Comparison of ENCODE assay signal across 20 cellular contexts in genomic region chr2:226652983-226653765, GRCh38.
DNase-seq lines count a peak whose midpoint lies in the region; ATAC-seq, FAIRE-seq and TF ChIP-seq lines count a peak whose summit lies in the region.
"Had no signal": no experiment of that assay in that cellular context is flagged by ENCODE, and none has a peak within 500 bp of the region (broad histone marks: within the 10 kb centered on the region; RNA-seq: fewer than 3 reads in every experiment).

No MANE protein-coding gene starts in this region.

- H3K27me3 Mint-ChIP-seq in astrocyte (ENCODE audit: low read depth, unreplicated experiment), result no peaks in the 10 kb centered on the region
- peaks cover 5% of the 10 kb centered on the region for H3K27me3 Mint-ChIP-seq in CD8-positive, alpha-beta T cell (ENCODE audit: low read depth)
- H3K27me3 Mint-ChIP-seq: activated CD4-positive, alpha-beta T cell treated with anti-CD3 and anti-CD28 coated beads, Interleukin-2, amount 10 ng/mL, durations not matched to agents 24 days and 14 days; CD4-positive, alpha-beta memory T cell had no signal

- peak overlapping the region; percentile 27; the same call in 1 of the 2 replicates for H3K9ac ChIP-seq in SK-N-SH
- peak overlapping the region; percentile 60 for H3K9ac ChIP-seq in astrocyte (ENCODE audit: low read length)

- H3K9me2 ChIP-seq in SK-N-SH, result no peaks in the 10 kb centered on the region

- H3K27me3 ChIP-seq in SK-N-SH (ENCODE audit: insufficient read depth), result no peaks in the 10 kb centered on the region
- no peaks in the 10 kb centered on the region for H3K27me3 ChIP-seq in astrocyte (ENCODE audit: insufficient read depth, low read length)
- no peaks in the 10 kb centered on the region for H3K27me3 ChIP-seq in uterus
- H3K27me3 ChIP-seq in CD8-positive, alpha-beta T cell (ENCODE audit: insufficient read depth, low read length), result no peaks in the 10 kb centered on the region
- H3K27me3 ChIP-seq: MG63, right lobe of liver, testis had no signal

- peaks cover 2% of the 10 kb centered on the region for H3K36me3 Mint-ChIP-seq in astrocyte (ENCODE audit: low read depth, unreplicated experiment)
- no peaks in the 10 kb centered on the region for H3K36me3 Mint-ChIP-seq in CD8-positive, alpha-beta T cell

- peak overlapping the region; percentile 32; the same call in 1 of the 2 replicates for H3K4me2 ChIP-seq in SK-N-SH
- peak overlapping the region; percentile 46 for H3K4me2 ChIP-seq in astrocyte (ENCODE audit: low read length)

- TF ChIP-seq POLR2A in uterus (IDR thresholded peaks at IDR 0.05), result no peak

- 86% methylated on average over 1 of the region's 1 CpG for WGBS in SK-N-SH (ENCODE audit: low lambda C conversion rate)

- H3K4me1 ChIP-seq in SK-N-SH (ENCODE audit: control insufficient read depth in 1 of 2, insufficient read depth in 2 of 2, low read depth in 1 of 2, low read length in 1 of 2), result peaks cover 0 to 37% of the 10 kb centered on the region in 2 experiments; a peak in 2 of 4 replicates
- H3K4me1 ChIP-seq in astrocyte (ENCODE audit: insufficient read depth, low read length), result peaks cover 48% of the 10 kb centered on the region
- H3K4me1 ChIP-seq in uterus, result peaks cover 4 to 11% of the 10 kb centered on the region in 2 donors
- H3K4me1 ChIP-seq in CD8-positive, alpha-beta T cell (ENCODE audit: insufficient read depth, low read length), result peaks cover 13% of the 10 kb centered on the region

- H3K4me3 ChIP-seq in SK-N-SH (ENCODE audit: low read depth in 2 of 2, low read length in 1 of 2) (no peak overlapping the region), astrocyte (ENCODE audit: insufficient read depth, low read depth, low read length) (no peak overlapping the region), uterus (no peak overlapping the region)
- H3K4me3 ChIP-seq in CD8-positive, alpha-beta T cell (ENCODE audit: low read depth, low read length), result no peak overlapping the region
- H3K4me3 ChIP-seq: lower lobe of right lung, MG63, right lobe of liver, testis had no signal

- peaks cover 31% of the 10 kb centered on the region for H3F3A ChIP-seq in SK-N-SH (replicated peaks; ENCODE audit: insufficient read depth)

- H3K79me2 ChIP-seq in SK-N-SH (ENCODE audit: insufficient read depth) (no peaks in the 10 kb centered on the region), astrocyte (ENCODE audit: insufficient read depth, low read length) (no peaks in the 10 kb centered on the region)

- no peak for TF ChIP-seq CTCF in SK-N-SH (IDR thresholded peaks at IDR 0.05)
- no peak for TF ChIP-seq CTCF in astrocyte (IDR thresholded peaks at IDR 0.05; ENCODE audit: insufficient read depth, low read depth, low read length)
- TF ChIP-seq CTCF in uterus (IDR thresholded peaks at IDR 0.05), result no peak
- TF ChIP-seq CTCF in CD8-positive, alpha-beta T cell (IDR thresholded peaks at IDR 0.05), result no peak

- no peak for TF ChIP-seq RAD21 in SK-N-SH (IDR thresholded peaks at IDR 0.05; ENCODE audit: low read length)

- ATAC-seq in SK-N-SH treated with all-trans-retinoic acid at 6 μM for 48 hours, result no peak; the same call in 2 of the 3 replicates
- no peak for ATAC-seq in GM21723 (IDR thresholded peaks at IDR 0.05; ENCODE audit: unreplicated experiment)
- ATAC-seq in CD8-positive, alpha-beta T cell, result no peak

- no peak overlapping the region for H3K4me3 Mint-ChIP-seq in astrocyte (ENCODE audit: unreplicated experiment)
- no peak overlapping the region for H3K4me3 Mint-ChIP-seq in CD8-positive, alpha-beta T cell
- H3K4me3 Mint-ChIP-seq: CD4-positive, alpha-beta memory T cell; neural crest cell had no signal

- CTCF ChIA-PET in SK-N-SH (lab: Yijun Ruan, JAX), result interaction anchor here (0.5 kb wide), 1 partner anchor 818 kb away, joined by 3 read pairs; no protein-coding TSS in a partner anchor
- CTCF ChIA-PET in CD8-positive, alpha-beta T cell (lab: Charles Lee), result no interaction called here

- intact Hi-C loops in uterus (cut with DNase I; ENCODE audit: low total_unique reads), result no loop called here
- intact Hi-C loops in CD8-positive, alpha-beta T cell (cut with DNase I, micrococcal nuclease), result no loop called here

- H3K9me3 ChIP-seq in SK-N-SH (0 out of 2 replicates have a peak, but pooled peaks cover 5% of the 10 kb centered on the region), astrocyte (ENCODE audit: insufficient read depth, low read depth, low read length) (no peaks in the 10 kb centered on the region), uterus (no peaks in the 10 kb centered on the region)
- no peaks in the 10 kb centered on the region for H3K9me3 ChIP-seq in CD8-positive, alpha-beta T cell (ENCODE audit: low read length)
- H3K9me3 ChIP-seq: lower lobe of right lung, right lobe of liver, testis had no signal

- H3K27ac ChIP-seq in SK-N-SH (ENCODE audit: low read depth in 2 of 2, low read length in 1 of 2), result peak overlapping the region; percentile 72 to 91; a peak in 3 of 4 replicates
- H3K27ac ChIP-seq in astrocyte (ENCODE audit: low read depth, low read length), result peak overlapping the region; percentile 91
- peak overlapping the region; percentile 72 to 85 for H3K27ac ChIP-seq in uterus
- no peak overlapping the region for H3K27ac ChIP-seq in CD8-positive, alpha-beta T cell (ENCODE audit: low read depth, low read length)
- H3K27ac ChIP-seq: 22Rv1, lower lobe of right lung, testis had no signal

- H4K20me1 ChIP-seq in SK-N-SH (ENCODE audit: insufficient read depth) (no peaks in the 10 kb centered on the region), astrocyte (ENCODE audit: insufficient read depth, low read length) (no peaks in the 10 kb centered on the region)

- no peak for TF ChIP-seq EP300 in SK-N-SH (IDR thresholded peaks at IDR 0.05; ENCODE audit: borderline replicate concordance in 1 of 2, low read depth in 1 of 2, low read length in 1 of 2)

- peak overlapping the region; percentile 90 for H3K27ac Mint-ChIP-seq in astrocyte (ENCODE audit: unreplicated experiment)
- no peak overlapping the region for H3K27ac Mint-ChIP-seq in CD8-positive, alpha-beta T cell
- H3K27ac Mint-ChIP-seq: activated CD4-positive, alpha-beta T cell treated with anti-CD3 and anti-CD28 coated beads, Interleukin-2, amount 10 ng/mL, durations not matched to agents 24 days and 14 days; activated naive CD4-positive, alpha-beta T cell treated with anti-CD3 and anti-CD28 coated beads, Interleukin-2, amount 50 U/mL, for 72 hours had no signal

- POLR2A ChIA-PET in SK-N-SH (lab: Yijun Ruan, JAX), result no interaction called here
- POLR2A ChIA-PET in CD8-positive, alpha-beta T cell (lab: Charles Lee), result interaction anchor here (1.0 kb wide), 1 partner anchor 29 kb away, joined by 3 read pairs; no protein-coding TSS in a partner anchor

- DNase-seq in SK-N-SH, result no peak
- DNase-seq in astrocyte (ENCODE audit: low read depth), result peak; percentile 39
- DNase-seq in kidney glomerular epithelial cell (lab: John Stamatoyannopoulos, UW), result peak; percentile 36
- no peak for DNase-seq in uterus
- no peak for DNase-seq in CD8-positive, alpha-beta T cell
- no peak for DNase-seq in NCI-H526 (lab: John Stamatoyannopoulos, UW)
- DNase-seq: CD4-positive, alpha-beta memory T cell; DND-41; lower lobe of right lung; MG63; NCI-H2081; right lobe of liver; SHP77; testis had no signal

- H3K9me3 Mint-ChIP-seq in astrocyte (ENCODE audit: unreplicated experiment), result peaks cover 5% of the 10 kb centered on the region
- H3K9me3 Mint-ChIP-seq in CD8-positive, alpha-beta T cell, result peaks cover 10% of the 10 kb centered on the region

- H2AFZ ChIP-seq in SK-N-SH (ENCODE audit: low read depth) (0 out of 2 replicates have a peak overlapping the region, but pooled peaks have one; percentile 8), astrocyte (ENCODE audit: low read depth, low read length) (no peak overlapping the region)

- no peak for FAIRE-seq in astrocyte (lab: Jason Lieb, UNC)

- H3K4me1 Mint-ChIP-seq in astrocyte (ENCODE audit: low read depth, unreplicated experiment), result peaks cover 50% of the 10 kb centered on the region
- H3K4me1 Mint-ChIP-seq in CD8-positive, alpha-beta T cell (ENCODE audit: low read depth), result peaks cover 20% of the 10 kb centered on the region

- no peaks in the 10 kb centered on the region for H3K36me3 ChIP-seq in SK-N-SH (replicated peaks in 1 of 2; ENCODE audit: control insufficient read depth in 1 of 2, insufficient read depth in 2 of 2, low read length in 1 of 2)
- no peaks in the 10 kb centered on the region for H3K36me3 ChIP-seq in astrocyte (ENCODE audit: insufficient read depth, low read length)
- H3K36me3 ChIP-seq in uterus, result no peaks in the 10 kb centered on the region
- no peaks in the 10 kb centered on the region for H3K36me3 ChIP-seq in CD8-positive, alpha-beta T cell (ENCODE audit: insufficient read depth, low read length)
- H3K36me3 ChIP-seq: lower lobe of right lung, MG63, right lobe of liver had no signal

TF ChIP-seq in SK-N-SH, 30 proteins besides CTCF, POLR2A, EP300 and RAD21:
- TF ChIP-seq POLR2AphosphoS5 (IDR thresholded peaks at IDR 0.05; ENCODE audit: low read depth, low read length) (no peak), EZH2phosphoT487 (IDR thresholded peaks at IDR 0.05; ENCODE audit: borderline replicate concordance, low read depth) (no peak)
- TF ChIP-seq, protein P1, sequence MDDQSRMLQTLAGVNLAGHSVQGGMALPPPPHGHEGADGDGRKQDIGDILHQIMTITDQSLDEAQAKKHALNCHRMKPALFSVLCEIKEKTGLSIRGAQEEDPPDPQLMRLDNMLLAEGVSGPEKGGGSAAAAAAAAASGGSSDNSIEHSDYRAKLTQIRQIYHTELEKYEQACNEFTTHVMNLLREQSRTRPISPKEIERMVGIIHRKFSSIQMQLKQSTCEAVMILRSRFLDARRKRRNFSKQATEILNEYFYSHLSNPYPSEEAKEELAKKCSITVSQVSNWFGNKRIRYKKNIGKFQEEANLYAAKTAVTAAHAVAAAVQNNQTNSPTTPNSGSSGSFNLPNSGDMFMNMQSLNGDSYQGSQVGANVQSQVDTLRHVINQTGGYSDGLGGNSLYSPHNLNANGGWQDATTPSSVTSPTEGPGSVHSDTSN (IDR thresholded peaks at IDR 0.05), result no peak

TF ChIP-seq in SK-N-SH treated with all-trans-retinoic acid at 6 μM for 48 hours, 23 proteins besides CTCF, POLR2A, EP300 and RAD21:
- TF ChIP-seq ESRRG (CRISPR knock-in tag; IDR thresholded peaks at IDR 0.05) (no peak), SNAI2 (CRISPR knock-in tag; IDR thresholded peaks at IDR 0.05) (no peak), ISL1 (CRISPR knock-in tag; IDR thresholded peaks at IDR 0.05) (no peak), ZNF70 (CRISPR knock-in tag; IDR thresholded peaks at IDR 0.05) (no peak), ARNTL (CRISPR knock-in tag; IDR thresholded peaks at IDR 0.05; ENCODE audit: borderline replicate concordance, low read depth) (no peak), PPARA (CRISPR knock-in tag; IDR thresholded peaks at IDR 0.05; ENCODE audit: borderline replicate concordance) (no peak), ZC3H10 (CRISPR knock-in tag; IDR thresholded peaks at IDR 0.05) (no peak), BACH2 (CRISPR knock-in tag; IDR thresholded peaks at IDR 0.05; ENCODE audit: borderline replicate concordance) (no peak), TOX (CRISPR knock-in tag; IDR thresholded peaks at IDR 0.05; ENCODE audit: borderline replicate concordance) (no peak), TCF4 (CRISPR knock-in tag; IDR thresholded peaks at IDR 0.05; ENCODE audit: borderline replicate concordance) (no peak), ZFP3 (CRISPR knock-in tag; IDR thresholded peaks at IDR 0.05) (no peak)

Comparison
In these comparisons a context has a peak if more than half of its experiments do, and no peak if none do; other contexts are left out.
1. DNase-seq: peak in astrocyte (single experiment) and kidney glomerular epithelial cell (single experiment); none in SK-N-SH (single experiment), uterus (0 of 2), CD8-positive, alpha-beta T cell (0 of 7) and NCI-H526 (0 of 2).